8 cellular contexts compared by ENCODE assay signal in genomic region chr12:21697829-21698630, GRCh38. TPM values are rescaled to one million over a fixed set of nuclear protein-coding genes. Genes with fewer than 3 reads are reported as not detected.
DNase-seq lines count a peak whose midpoint lies in the region; ATAC-seq and TF ChIP-seq lines count a peak whose summit lies in the region.

No MANE protein-coding gene starts in this region.

- TF ChIP-seq POLR2A in gastrocnemius medialis (IDR thresholded peaks at IDR 0.05), result no peak

- intact Hi-C loops in gastrocnemius medialis (cut with DNase I; ENCODE audit: low total_unique reads), result loop anchor here (1.0 to 10.0 kb wide), 4 partner anchors 244 to 747 kb away; partner anchors contain the start of gene ABCC9

- TF ChIP-seq CTCF in GM12873 (IDR thresholded peaks at IDR 0.05; ENCODE audit: insufficient read depth, low read depth, low read length, missing control alignments) (peak; percentile 43), gastrocnemius medialis (IDR thresholded peaks at IDR 0.05 in 4 of 5, conservative IDR thresholded peaks at IDR 0.05 in 1 of 5) (peak; percentile 44 to 69 (median 56)), omental fat pad (IDR thresholded peaks at IDR 0.05) (no peak)

- no peaks in the 10 kb centered on the region for H3K27me3 ChIP-seq in gastrocnemius medialis

- in situ Hi-C loops in ACHN (cut with HindIII; ENCODE audit: low pct_ligation_motif_present, low pct_unique_long_range_greater_than_20kb, low sequenced_read_pairs), result loop anchor here (25.0 kb wide), 1 partner anchor 289 kb away; no protein-coding TSS in a partner anchor
- in situ Hi-C loops in gastrocnemius medialis (cut with MboI; ENCODE audit: low sequenced_read_pairs in 4 of 4), result loop anchor here in 3 of 4 donors (5.0 to 10.0 kb wide), 4 partner anchors 287 to 327 kb away; no protein-coding TSS in a partner anchor

- H3K4me3 ChIP-seq in gastrocnemius medialis, result peak overlapping the region in 2 of 4 donors; percentile 17 to 20

- peak overlapping the region in 1 of 4 donors; percentile 21 for H3K27ac ChIP-seq in gastrocnemius medialis

- H3K9me3 ChIP-seq in gastrocnemius medialis, result no peaks in the 10 kb centered on the region

- DNase-seq in ACHN, result peak; percentile 68
- peak; percentile 21 for DNase-seq in RPMI8226
- DNase-seq in fibroblast of the conjunctiva (ENCODE audit: low read depth), result peak; percentile 12
- no peak for DNase-seq in gastrocnemius medialis
- DNase-seq in activated naive CD4-positive, alpha-beta T cell treated with Interleukin-2 at 50 U/mL for 16 hours, result no peak
- no peak for DNase-seq in omental fat pad (ENCODE audit: low spot score)
- DNase-seq in stimulated activated CD4-positive, alpha-beta T cell treated with anti-CD3 and anti-CD28 coated beads, Interleukin-2, amount 100 ng/mL, for 48 hours, result no peak

- H3K36me3 ChIP-seq in gastrocnemius medialis, result no peaks in the 10 kb centered on the region

- ATAC-seq in gastrocnemius medialis, result no peak
- ATAC-seq in omental fat pad (ENCODE audit: low FRiP score), result no peak

- no peaks in the 10 kb centered on the region for H3K4me1 ChIP-seq in gastrocnemius medialis

RNA-seq across cellular contexts. Expression of gene LDHB, which starts 40.4 kb away (rescaled TPM):
- total RNA-seq in gastrocnemius medialis (100 to 1,000 TPM in 2 of 4 donors, 10 to 100 TPM in 2; 76.4 to 229 (median 125) TPM), omental fat pad (100 to 1,000 TPM; 259 to 578 (median 539) TPM)

Comparison
In these comparisons a context has a peak if more than half of its experiments do, and no peak if none do; other contexts are left out.
1. DNase-seq: peak in ACHN (single experiment), RPMI8226 (single experiment) and fibroblast of the conjunctiva (single experiment); none in gastrocnemius medialis (0 of 2), activated naive CD4-positive, alpha-beta T cell treated with Interleukin-2 at 50 U/mL for 16 hours (single experiment), omental fat pad (single experiment) and stimulated activated CD4-positive, alpha-beta T cell treated with anti-CD3 and anti-CD28 coated beads, Interleukin-2, amount 100 ng/mL, for 48 hours (0 of 2).
2. CTCF ChIP-seq: peak in GM12873 (single experiment) and gastrocnemius medialis (5 of 5); none in omental fat pad (0 of 3).